27 cellular contexts compared by ENCODE assay signal in genomic region chr9:16181539-16181938, GRCh38.
"Had no signal": no experiment of that assay in that cellular context is flagged by ENCODE, and none has a peak within 500 bp of the region (broad histone marks: within the 10 kb centered on the region; RNA-seq: fewer than 3 reads in every experiment).

No MANE protein-coding gene starts in this region.

- DNase-seq: activated CD4-positive, alpha-beta memory T cell treated with anti-CD3 and anti-CD28 coated beads, Interleukin-2, amount 10 ng/mL, durations not matched to agents 7 days and 5 days; activated CD4-positive, alpha-beta T cell treated with anti-CD3 and anti-CD28 coated beads for 1 hour; activated CD4-positive, alpha-beta T cell treated with anti-CD3 and anti-CD28 coated beads for 48 hours; activated CD4-positive, CD25-positive, alpha-beta regulatory T cell; activated CD8-positive, alpha-beta memory T cell treated with anti-CD3 and anti-CD28 coated beads for 24 hours; activated CD8-positive, alpha-beta memory T cell treated with anti-CD3 and anti-CD28 coated beads, Interleukin-2, amount 10 ng/mL, durations not matched to agents 7 days and 5 days; activated CD8-positive, alpha-beta memory T cell treated with anti-CD3 and anti-CD28 coated beads, Interleukin-2, amount 50 U/mL, for 48 hours; activated effector memory CD4-positive, alpha-beta T cell treated with Interleukin-2 at 50 U/mL for 16 hours; activated naive CD4-positive, alpha-beta T cell treated with anti-CD3 and anti-CD28 coated beads, Interleukin-2, amount 10 ng/mL, durations not matched to agents 7 days and 5 days; activated naive CD8-positive, alpha-beta T cell treated with anti-CD3 and anti-CD28 coated beads, Interleukin-2, amount 10 ng/mL, durations not matched to agents 7 days and 5 days; activated T-cell treated with anti-CD3 and anti-CD28 coated beads, Interleukin-2, amount 50 U/mL, for 48 hours; adrenal gland; central memory CD4-positive, alpha-beta T cell; NCI-H1092 treated with DMSO at 0.1 percent for 48 hours; NCI-H1417; NCI-H146; NCI-H1930; NCI-H2081 treated with DMSO at 0.1 percent for 48 hours; NCI-H226; NCI-H524 treated with DMSO at 0.1 percent for 48 hours; SIG-M5; T1000; WERI-Rb-1 had no signal

- ATAC-seq: activated CD8-positive, alpha-beta memory T cell treated with anti-CD3 and anti-CD28 coated beads, Interleukin-2, amount 10 ng/mL, durations not matched to agents 7 days and 5 days; Panc1 had no signal

- H3K4me3 ChIP-seq: adrenal gland had no signal

- H3K9me3 ChIP-seq: adrenal gland had no signal

- H3K4me3 Mint-ChIP-seq: activated CD4-positive, alpha-beta memory T cell treated with anti-CD3 and anti-CD28 coated beads, Interleukin-2, amount 10 ng/mL, durations not matched to agents 7 days and 5 days; activated CD8-positive, alpha-beta memory T cell treated with anti-CD3 and anti-CD28 coated beads, Interleukin-2, amount 10 ng/mL, durations not matched to agents 7 days and 5 days; activated naive CD4-positive, alpha-beta T cell treated with anti-CD3 and anti-CD28 coated beads, Interleukin-2, amount 10 ng/mL, durations not matched to agents 7 days and 5 days; activated naive CD8-positive, alpha-beta T cell treated with anti-CD3 and anti-CD28 coated beads, Interleukin-2, amount 10 ng/mL, durations not matched to agents 7 days and 5 days; brain had no signal

- FAIRE-seq: bronchial epithelial cell had no signal

- H3K27ac Mint-ChIP-seq: activated CD4-positive, alpha-beta memory T cell treated with anti-CD3 and anti-CD28 coated beads, Interleukin-2, amount 10 ng/mL, durations not matched to agents 7 days and 5 days; activated CD8-positive, alpha-beta memory T cell treated with anti-CD3 and anti-CD28 coated beads, Interleukin-2, amount 10 ng/mL, durations not matched to agents 7 days and 5 days; activated naive CD4-positive, alpha-beta T cell treated with anti-CD3 and anti-CD28 coated beads, Interleukin-2, amount 10 ng/mL, durations not matched to agents 7 days and 5 days; activated naive CD8-positive, alpha-beta T cell treated with anti-CD3 and anti-CD28 coated beads, Interleukin-2, amount 10 ng/mL, durations not matched to agents 7 days and 5 days; brain had no signal

- H3K4me1 Mint-ChIP-seq: activated CD4-positive, alpha-beta memory T cell treated with anti-CD3 and anti-CD28 coated beads, Interleukin-2, amount 10 ng/mL, durations not matched to agents 7 days and 5 days; activated naive CD4-positive, alpha-beta T cell treated with anti-CD3 and anti-CD28 coated beads, Interleukin-2, amount 10 ng/mL, durations not matched to agents 7 days and 5 days; brain had no signal

- H3K27ac ChIP-seq: adrenal gland, KMS-11, WERI-Rb-1 had no signal

- H3K36me3 ChIP-seq: adrenal gland, WERI-Rb-1 had no signal

- H3K4me2 ChIP-seq: KMS-11 had no signal

- H3K4me1 ChIP-seq: adrenal gland had no signal

- H3K27me3 Mint-ChIP-seq: activated CD4-positive, alpha-beta memory T cell treated with anti-CD3 and anti-CD28 coated beads, Interleukin-2, amount 10 ng/mL, durations not matched to agents 7 days and 5 days; activated CD8-positive, alpha-beta memory T cell treated with anti-CD3 and anti-CD28 coated beads, Interleukin-2, amount 10 ng/mL, durations not matched to agents 7 days and 5 days; activated naive CD4-positive, alpha-beta T cell treated with anti-CD3 and anti-CD28 coated beads, Interleukin-2, amount 10 ng/mL, durations not matched to agents 7 days and 5 days; activated naive CD8-positive, alpha-beta T cell treated with anti-CD3 and anti-CD28 coated beads, Interleukin-2, amount 10 ng/mL, durations not matched to agents 7 days and 5 days; brain had no signal

- H3K9ac ChIP-seq: KMS-11 had no signal

- H3K27me3 ChIP-seq: adrenal gland had no signal

- H3K36me3 Mint-ChIP-seq: activated CD8-positive, alpha-beta memory T cell treated with anti-CD3 and anti-CD28 coated beads, Interleukin-2, amount 10 ng/mL, durations not matched to agents 7 days and 5 days; activated naive CD4-positive, alpha-beta T cell treated with anti-CD3 and anti-CD28 coated beads, Interleukin-2, amount 10 ng/mL, durations not matched to agents 7 days and 5 days; brain had no signal
